ENCODE assay signal across 3 cellular contexts in genomic region chr12:6716031-6716873, GRCh38. TPM values are rescaled to one million over a fixed set of nuclear protein-coding genes. Genes with fewer than 3 reads are reported as not detected.
"Had no signal": no experiment of that assay in that cellular context is flagged by ENCODE, and none has a peak within 500 bp of the region (broad histone marks: within the 10 kb centered on the region; RNA-seq: fewer than 3 reads in every experiment).

No MANE protein-coding gene starts in this region.

RNA-seq across cellular contexts. Expression of gene PIANP, which starts 15.6 kb away (rescaled TPM):
- total RNA-seq: H4, HT-29 had no signal
- polyA plus RNA-seq: IgD-negative memory B cell had no signal
